8 cellular contexts compared by ENCODE assay signal in the genomic region with DNA sequence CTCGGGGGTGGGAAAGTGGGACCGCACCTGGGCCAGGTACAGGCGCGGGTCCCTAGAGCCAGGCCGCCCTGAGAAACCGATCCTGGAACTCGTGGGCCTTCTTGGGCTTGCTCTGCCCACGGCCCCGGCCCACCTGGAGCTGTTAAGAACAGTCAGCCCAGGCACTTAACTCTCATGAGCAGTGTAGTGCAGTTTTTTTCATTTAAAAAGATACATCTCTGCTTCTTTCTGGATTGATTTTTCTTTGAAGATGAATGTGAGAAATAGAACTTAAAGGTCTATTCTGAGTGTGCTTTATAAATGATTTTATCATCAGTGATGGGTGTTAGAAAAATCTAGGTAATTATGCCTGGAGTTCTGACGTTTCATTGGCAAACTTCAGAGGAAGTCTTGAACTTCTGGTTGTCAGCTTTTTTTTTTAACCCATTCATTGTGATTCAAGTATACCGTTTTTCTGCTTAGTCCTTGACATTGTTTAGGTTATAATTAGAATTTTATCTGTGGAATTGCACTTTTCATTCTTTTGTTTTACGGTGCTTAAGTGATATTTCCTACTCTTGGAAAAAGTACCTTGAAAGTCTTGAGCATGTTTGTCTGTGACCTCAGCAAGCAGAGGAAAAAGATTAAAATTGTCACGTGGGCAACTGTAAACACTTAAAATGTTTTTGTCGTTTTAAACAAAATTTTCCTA. TPM values are rescaled to one million over a fixed set of nuclear protein-coding genes. Genes with fewer than 3 reads are reported as not detected.
DNase-seq lines count a peak whose midpoint lies in the region; ATAC-seq and TF ChIP-seq lines count a peak whose summit lies in the region.

No MANE protein-coding gene starts in this region.

- in situ Hi-C loops in astrocyte of the cerebellum (cut with HindIII; ENCODE audit: low sequenced_read_pairs), result no loop called here

- no peaks in the 10 kb centered on the region for H3K9me3 Mint-ChIP-seq in CD4-positive, CD25-positive, alpha-beta regulatory T cell

- no peaks in the 10 kb centered on the region for H3K36me3 ChIP-seq in CD4-positive, CD25-positive, alpha-beta regulatory T cell (ENCODE audit: control insufficient read depth, insufficient read depth, low read length)
- peaks cover 18% of the 10 kb centered on the region for H3K36me3 ChIP-seq in mesodermal cell (ENCODE audit: control insufficient read depth, insufficient read depth, low read length)

- no peaks in the 10 kb centered on the region for H3K27me3 ChIP-seq in CD4-positive, CD25-positive, alpha-beta regulatory T cell (ENCODE audit: control insufficient read depth, insufficient read depth, low read length)

- H3K27ac ChIP-seq in CD4-positive, CD25-positive, alpha-beta regulatory T cell (ENCODE audit: insufficient read depth, low read length, poor library complexity, severe bottlenecking), result peak overlapping the region; percentile 71
- peak overlapping the region; percentile 70 for H3K27ac ChIP-seq in mesodermal cell (ENCODE audit: low read depth, low read length, severe bottlenecking)

- TF ChIP-seq CTCF in astrocyte of the cerebellum (IDR thresholded peaks at IDR 0.05; ENCODE audit: low read depth, low read length, missing control alignments), result no peak

- peak in 1 of 3 donors; percentile 7 for DNase-seq in CD4-positive, CD25-positive, alpha-beta regulatory T cell
- DNase-seq in astrocyte of the cerebellum (ENCODE audit: low read depth) (no peak), sciatic nerve (ENCODE audit: low spot score) (no peak), NCI-H1436 treated with DMSO at 0.1 percent for 48 hours (lab: John Stamatoyannopoulos, UW) (no peak), SHP77 treated with DMSO at 0.1 percent for 48 hours (lab: John Stamatoyannopoulos, UW) (no peak)

- H3K9me3 ChIP-seq in CD4-positive, CD25-positive, alpha-beta regulatory T cell (ENCODE audit: control insufficient read depth in 2 of 2, low read length in 2 of 2), result no peaks in the 10 kb centered on the region
- H3K9me3 ChIP-seq in mesodermal cell (ENCODE audit: control insufficient read depth, low read length), result no peaks in the 10 kb centered on the region

- peak in 1 of 2 donors; percentile 0 for ATAC-seq in CD4-positive, CD25-positive, alpha-beta regulatory T cell (ENCODE audit: low read depth in 2 of 2)
- ATAC-seq in GM19351 (IDR thresholded peaks at IDR 0.05; ENCODE audit: unreplicated experiment) (peak; percentile 20), HG03571 (IDR thresholded peaks at IDR 0.05; ENCODE audit: unreplicated experiment) (peak; percentile 12), sciatic nerve (no peak)

- peak overlapping the region in 2 of 3 donors; percentile 15 to 71 for H3K27ac Mint-ChIP-seq in CD4-positive, CD25-positive, alpha-beta regulatory T cell

- intact Hi-C loops in sciatic nerve (cut with DNase I), result no loop called here

- H3K4me1 Mint-ChIP-seq in CD4-positive, CD25-positive, alpha-beta regulatory T cell, result peaks cover 4 to 47% (median 40%) of the 10 kb centered on the region in 4 donors

- no peaks in the 10 kb centered on the region for H3K27me3 Mint-ChIP-seq in CD4-positive, CD25-positive, alpha-beta regulatory T cell

- no peaks in the 10 kb centered on the region for H3K36me3 Mint-ChIP-seq in CD4-positive, CD25-positive, alpha-beta regulatory T cell

- H3K4me3 Mint-ChIP-seq in CD4-positive, CD25-positive, alpha-beta regulatory T cell, result peak overlapping the region; percentile 95 to 99 (median 98)

- peaks cover 40% of the 10 kb centered on the region for H3K4me1 ChIP-seq in CD4-positive, CD25-positive, alpha-beta regulatory T cell (ENCODE audit: control insufficient read depth, insufficient read depth, low read length, poor library complexity, severe bottlenecking)
- peaks cover 6% of the 10 kb centered on the region for H3K4me1 ChIP-seq in mesodermal cell (ENCODE audit: control insufficient read depth, insufficient read depth, low read length, poor library complexity, severe bottlenecking)

- H3K4me3 ChIP-seq in CD4-positive, CD25-positive, alpha-beta regulatory T cell (ENCODE audit: low read depth, low read length), result peak overlapping the region; percentile 91
- H3K4me3 ChIP-seq in astrocyte of the cerebellum (ENCODE audit: low read depth, low read length), result peak overlapping the region; percentile 69
- H3K4me3 ChIP-seq in mesodermal cell (ENCODE audit: extremely low read depth, insufficient read depth, low read length, poor library complexity, severe bottlenecking), result peak overlapping the region; percentile 83

- WGBS in mesodermal cell (ENCODE audit: insufficient coverage in 2 of 2), 2 experiments, result 0 to 1% methylated on average over 9 to 10 of the region's 14 CpGs

RNA-seq across cellular contexts. Expression of a gene that starts 0.8 kb away (rescaled TPM):
- total RNA-seq in CD4-positive, CD25-positive, alpha-beta regulatory T cell, result 2.1 TPM
- polyA plus RNA-seq in CD4-positive, CD25-positive, alpha-beta regulatory T cell, result 1 to 10 TPM; 2.2 to 7.8 (median 5.3) TPM
- polyA plus RNA-seq in mesodermal cell (2013, experiment 1 of 2), result 165 TPM
- polyA plus RNA-seq in mesodermal cell (2013, experiment 2 of 2), result 176 TPM
- total RNA-seq in sciatic nerve, result 1.6 TPM
